8 cellular contexts compared by ENCODE assay signal in genomic region chr1:22025368-22026154, GRCh38. TPM values are rescaled to one million over a fixed set of nuclear protein-coding genes. Genes with fewer than 3 reads are reported as not detected.
DNase-seq lines count a peak whose midpoint lies in the region; ATAC-seq, FAIRE-seq and TF ChIP-seq lines count a peak whose summit lies in the region.

No MANE protein-coding gene starts in this region.

- no peaks in the 10 kb centered on the region for H3K9me3 Mint-ChIP-seq in WTC11

- DNase-seq in AG08395 (ENCODE audit: low spot score), result peak; percentile 87
- DNase-seq in NCI-H226, result peak; percentile 92
- DNase-seq in WTC11 (ENCODE audit: low spot score), result peak; percentile 84
- peak; percentile 84 for DNase-seq in bronchial epithelial cell (ENCODE audit: low read depth)
- peak; percentile 85 for DNase-seq in inferior parietal cortex (ENCODE audit: extremely low spot score)
- DNase-seq in smooth muscle cell of the brain vasculature (ENCODE audit: low read depth, low spot score), result peak; percentile 17

- TF ChIP-seq CTCF in WTC11 (IDR thresholded peaks at IDR 0.05) (no peak), bronchial epithelial cell (IDR thresholded peaks at IDR 0.05; ENCODE audit: insufficient read depth, low read length, severe bottlenecking) (no peak)

- H3K27ac Mint-ChIP-seq in WTC11, result peak overlapping the region; percentile 92

- H3K36me3 Mint-ChIP-seq in WTC11, result no peaks in the 10 kb centered on the region

- FAIRE-seq in bronchial epithelial cell (lab: Jason Lieb, UNC), result no peak

- H3K4me3 Mint-ChIP-seq in WTC11, result peak overlapping the region; percentile 89

- ATAC-seq in GM19023 (IDR thresholded peaks at IDR 0.05; ENCODE audit: unreplicated experiment) (peak; percentile 69), HG03175 (IDR thresholded peaks at IDR 0.05; ENCODE audit: unreplicated experiment) (peak; percentile 56), WTC11 (peak; percentile 92)

- CTCF ChIA-PET in WTC11 (lab: Charles Lee), result interaction anchor here (0.7 to 1.9 kb wide), 5 partner anchors 12 to 655 kb away, joined by 3 to 8 read pairs (median 4); partner anchors contain the start of gene CDC42

- peak overlapping the region; percentile 94 for H3K4me3 ChIP-seq in bronchial epithelial cell (ENCODE audit: low read depth, low read length)

- no peaks in the 10 kb centered on the region for H3K27me3 Mint-ChIP-seq in WTC11 (ENCODE audit: low read depth)

- POLR2A ChIA-PET in WTC11 (lab: Charles Lee), result interaction anchor here (0.6 to 2.1 kb wide), 4 partner anchors 12 to 398 kb away, joined by 3 to 12 read pairs (median 4); partner anchors contain the start of genes CDC42 and RAP1GAP

- peaks cover 24% of the 10 kb centered on the region for H3K4me1 Mint-ChIP-seq in WTC11

- H3K36me3 ChIP-seq in bronchial epithelial cell (ENCODE audit: control insufficient read depth, insufficient read depth, low read length), result no peaks in the 10 kb centered on the region

- no peaks in the 10 kb centered on the region for H3K27me3 ChIP-seq in bronchial epithelial cell (ENCODE audit: control insufficient read depth, insufficient read depth, low read length)

TF ChIP-seq in WTC11, 78 proteins besides CTCF, POLR2A, EP300 and RAD21 (continues in another document):
- TF ChIP-seq, protein P1, sequence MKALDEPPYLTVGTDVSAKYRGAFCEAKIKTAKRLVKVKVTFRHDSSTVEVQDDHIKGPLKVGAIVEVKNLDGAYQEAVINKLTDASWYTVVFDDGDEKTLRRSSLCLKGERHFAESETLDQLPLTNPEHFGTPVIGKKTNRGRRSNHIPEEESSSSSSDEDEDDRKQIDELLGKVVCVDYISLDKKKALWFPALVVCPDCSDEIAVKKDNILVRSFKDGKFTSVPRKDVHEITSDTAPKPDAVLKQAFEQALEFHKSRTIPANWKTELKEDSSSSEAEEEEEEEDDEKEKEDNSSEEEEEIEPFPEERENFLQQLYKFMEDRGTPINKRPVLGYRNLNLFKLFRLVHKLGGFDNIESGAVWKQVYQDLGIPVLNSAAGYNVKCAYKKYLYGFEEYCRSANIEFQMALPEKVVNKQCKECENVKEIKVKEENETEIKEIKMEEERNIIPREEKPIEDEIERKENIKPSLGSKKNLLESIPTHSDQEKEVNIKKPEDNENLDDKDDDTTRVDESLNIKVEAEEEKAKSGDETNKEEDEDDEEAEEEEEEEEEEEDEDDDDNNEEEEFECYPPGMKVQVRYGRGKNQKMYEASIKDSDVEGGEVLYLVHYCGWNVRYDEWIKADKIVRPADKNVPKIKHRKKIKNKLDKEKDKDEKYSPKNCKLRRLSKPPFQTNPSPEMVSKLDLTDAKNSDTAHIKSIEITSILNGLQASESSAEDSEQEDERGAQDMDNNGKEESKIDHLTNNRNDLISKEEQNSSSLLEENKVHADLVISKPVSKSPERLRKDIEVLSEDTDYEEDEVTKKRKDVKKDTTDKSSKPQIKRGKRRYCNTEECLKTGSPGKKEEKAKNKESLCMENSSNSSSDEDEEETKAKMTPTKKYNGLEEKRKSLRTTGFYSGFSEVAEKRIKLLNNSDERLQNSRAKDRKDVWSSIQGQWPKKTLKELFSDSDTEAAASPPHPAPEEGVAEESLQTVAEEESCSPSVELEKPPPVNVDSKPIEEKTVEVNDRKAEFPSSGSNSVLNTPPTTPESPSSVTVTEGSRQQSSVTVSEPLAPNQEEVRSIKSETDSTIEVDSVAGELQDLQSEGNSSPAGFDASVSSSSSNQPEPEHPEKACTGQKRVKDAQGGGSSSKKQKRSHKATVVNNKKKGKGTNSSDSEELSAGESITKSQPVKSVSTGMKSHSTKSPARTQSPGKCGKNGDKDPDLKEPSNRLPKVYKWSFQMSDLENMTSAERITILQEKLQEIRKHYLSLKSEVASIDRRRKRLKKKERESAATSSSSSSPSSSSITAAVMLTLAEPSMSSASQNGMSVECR (CRISPR knock-in tag; IDR thresholded peaks at IDR 0.05; ENCODE audit: borderline replicate concordance), result peak; percentile 30; the same call in 1 of the 2 replicates
- TF ChIP-seq ATF3 (CRISPR knock-in tag; conservative IDR thresholded peaks at IDR 0.05), result no peak
- TF ChIP-seq KAT7 (CRISPR knock-in tag; IDR thresholded peaks at IDR 0.05; ENCODE audit: borderline replicate concordance), result no peak
- no peak for TF ChIP-seq RORB (CRISPR knock-in tag; IDR thresholded peaks at IDR 0.05)
- TF ChIP-seq, protein P2, sequence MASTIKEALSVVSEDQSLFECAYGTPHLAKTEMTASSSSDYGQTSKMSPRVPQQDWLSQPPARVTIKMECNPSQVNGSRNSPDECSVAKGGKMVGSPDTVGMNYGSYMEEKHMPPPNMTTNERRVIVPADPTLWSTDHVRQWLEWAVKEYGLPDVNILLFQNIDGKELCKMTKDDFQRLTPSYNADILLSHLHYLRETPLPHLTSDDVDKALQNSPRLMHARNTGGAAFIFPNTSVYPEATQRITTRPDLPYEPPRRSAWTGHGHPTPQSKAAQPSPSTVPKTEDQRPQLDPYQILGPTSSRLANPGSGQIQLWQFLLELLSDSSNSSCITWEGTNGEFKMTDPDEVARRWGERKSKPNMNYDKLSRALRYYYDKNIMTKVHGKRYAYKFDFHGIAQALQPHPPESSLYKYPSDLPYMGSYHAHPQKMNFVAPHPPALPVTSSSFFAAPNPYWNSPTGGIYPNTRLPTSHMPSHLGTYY (CRISPR knock-in tag; IDR thresholded peaks at IDR 0.05), result no peak
- peak; percentile 78 for TF ChIP-seq NFE2L1 (CRISPR knock-in tag; IDR thresholded peaks at IDR 0.05)
- no peak for TF ChIP-seq TEAD4 (CRISPR knock-in tag; IDR thresholded peaks at IDR 0.05)
- TF ChIP-seq IRF2 (CRISPR knock-in tag; IDR thresholded peaks at IDR 0.05; ENCODE audit: borderline replicate concordance, low read depth), result no peak
- TF ChIP-seq ZNF671 (CRISPR knock-in tag; IDR thresholded peaks at IDR 0.05), result no peak
- no peak for TF ChIP-seq ZSCAN18 (CRISPR knock-in tag; IDR thresholded peaks at IDR 0.05)
- TF ChIP-seq ZNF219 (CRISPR knock-in tag; IDR thresholded peaks at IDR 0.05; ENCODE audit: borderline replicate concordance), result no peak
- TF ChIP-seq NR3C1 (CRISPR knock-in tag; conservative IDR thresholded peaks at IDR 0.05; ENCODE audit: low read depth), result no peak
- no peak for TF ChIP-seq RELA (CRISPR knock-in tag; IDR thresholded peaks at IDR 0.05; ENCODE audit: borderline replicate concordance)
- TF ChIP-seq ZNF121 (CRISPR knock-in tag; IDR thresholded peaks at IDR 0.05), result no peak
- TF ChIP-seq, protein P3, sequence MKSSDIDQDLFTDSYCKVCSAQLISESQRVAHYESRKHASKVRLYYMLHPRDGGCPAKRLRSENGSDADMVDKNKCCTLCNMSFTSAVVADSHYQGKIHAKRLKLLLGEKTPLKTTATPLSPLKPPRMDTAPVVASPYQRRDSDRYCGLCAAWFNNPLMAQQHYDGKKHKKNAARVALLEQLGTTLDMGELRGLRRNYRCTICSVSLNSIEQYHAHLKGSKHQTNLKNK (CRISPR knock-in tag; IDR thresholded peaks at IDR 0.05), result no peak
- no peak for TF ChIP-seq EMX1 (CRISPR knock-in tag; IDR thresholded peaks at IDR 0.05)
- TF ChIP-seq, protein P4, sequence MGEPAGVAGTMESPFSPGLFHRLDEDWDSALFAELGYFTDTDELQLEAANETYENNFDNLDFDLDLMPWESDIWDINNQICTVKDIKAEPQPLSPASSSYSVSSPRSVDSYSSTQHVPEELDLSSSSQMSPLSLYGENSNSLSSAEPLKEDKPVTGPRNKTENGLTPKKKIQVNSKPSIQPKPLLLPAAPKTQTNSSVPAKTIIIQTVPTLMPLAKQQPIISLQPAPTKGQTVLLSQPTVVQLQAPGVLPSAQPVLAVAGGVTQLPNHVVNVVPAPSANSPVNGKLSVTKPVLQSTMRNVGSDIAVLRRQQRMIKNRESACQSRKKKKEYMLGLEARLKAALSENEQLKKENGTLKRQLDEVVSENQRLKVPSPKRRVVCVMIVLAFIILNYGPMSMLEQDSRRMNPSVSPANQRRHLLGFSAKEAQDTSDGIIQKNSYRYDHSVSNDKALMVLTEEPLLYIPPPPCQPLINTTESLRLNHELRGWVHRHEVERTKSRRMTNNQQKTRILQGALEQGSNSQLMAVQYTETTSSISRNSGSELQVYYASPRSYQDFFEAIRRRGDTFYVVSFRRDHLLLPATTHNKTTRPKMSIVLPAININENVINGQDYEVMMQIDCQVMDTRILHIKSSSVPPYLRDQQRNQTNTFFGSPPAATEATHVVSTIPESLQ (CRISPR knock-in tag; IDR thresholded peaks at IDR 0.05), result no peak
- no peak; the same call in 1 of the 2 replicates for TF ChIP-seq SMAD3 (CRISPR knock-in tag; IDR thresholded peaks at IDR 0.05; ENCODE audit: borderline replicate concordance)
- no peak for TF ChIP-seq CDX4 (CRISPR knock-in tag; IDR thresholded peaks at IDR 0.05; ENCODE audit: borderline replicate concordance)

RNA-seq across cellular contexts. Expression of gene CELA3A, which starts 24.1 kb away (rescaled TPM):
- 7.2 to 9.6 TPM (median 8.0 TPM) in 3 replicates for total RNA-seq in WTC11 (2021)
- not detected in 2 replicates for total RNA-seq in bronchial epithelial cell

RNA-seq across cellular contexts. Expression of gene CDC42, which starts 26.9 kb away (rescaled TPM):
- 169 to 182 TPM (median 171 TPM) in 3 replicates for total RNA-seq in WTC11 (2021)
- 408 and 613 TPM in 2 replicates for total RNA-seq in bronchial epithelial cell

RNA-seq across cellular contexts. Expression of gene CELA3B, which starts 48.7 kb away (rescaled TPM):
- 4.4 to 6.7 TPM (median 5.0 TPM) in 3 replicates for total RNA-seq in WTC11 (2021)
- not detected in 2 replicates for total RNA-seq in bronchial epithelial cell

Comparison
In these comparisons a context has a peak if more than half of its experiments do, and no peak if none do; other contexts are left out.
1. Peak in every context shown above with its lines: DNase-seq, ATAC-seq and H3K4me3 ChIP-seq.
2. DNase-seq: peak in every context shown above with its lines; median percentile 92 in NCI-H226; 87 in AG08395; 85 in inferior parietal cortex; 84 in WTC11; 84 in bronchial epithelial cell; 17 in smooth muscle cell of the brain vasculature.